1 cellular context compared by ENCODE assay signal in the genomic region with DNA sequence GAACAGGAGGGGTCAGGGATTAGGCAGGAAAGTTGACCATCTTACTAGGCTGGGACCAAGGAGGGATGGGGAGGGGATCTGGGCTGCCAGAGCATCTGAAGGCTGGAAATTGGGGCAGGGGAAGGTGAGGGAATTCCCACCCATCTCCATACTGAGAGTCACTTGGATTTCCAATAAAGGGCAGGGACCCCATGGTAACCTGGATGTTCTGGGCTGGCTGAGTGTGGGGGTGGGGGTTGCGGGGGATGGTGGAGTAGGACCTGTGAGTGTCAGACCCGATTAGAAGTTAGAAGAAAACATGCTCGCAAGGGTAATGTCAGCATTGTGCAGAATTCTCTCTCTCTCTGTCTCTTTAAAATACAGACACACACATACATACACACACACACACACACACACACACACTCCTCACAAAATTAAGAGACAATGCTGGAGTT.
TF ChIP-seq lines count a peak whose summit lies in the region.

No MANE protein-coding gene starts in this region.

TF ChIP-seq in endothelial cell of umbilical vein, 7 proteins besides CTCF, POLR2A, EP300 and RAD21:
- TF ChIP-seq, protein P1, sequence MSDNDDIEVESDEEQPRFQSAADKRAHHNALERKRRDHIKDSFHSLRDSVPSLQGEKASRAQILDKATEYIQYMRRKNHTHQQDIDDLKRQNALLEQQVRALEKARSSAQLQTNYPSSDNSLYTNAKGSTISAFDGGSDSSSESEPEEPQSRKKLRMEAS (IDR thresholded peaks at IDR 0.05; ENCODE audit: insufficient read depth, insufficient read length): no peak
- TF ChIP-seq POLR2AphosphoS5 (IDR thresholded peaks at IDR 0.05; ENCODE audit: insufficient read depth, low read depth, low read length) (no peak), JUN (IDR thresholded peaks at IDR 0.05; ENCODE audit: borderline replicate concordance, insufficient read depth, insufficient read length, low read depth) (no peak), MYC (IDR thresholded peaks at IDR 0.05; ENCODE audit: low read depth, low read length) (no peak), EZH2 (IDR thresholded peaks at IDR 0.05; ENCODE audit: borderline replicate concordance, low read depth, low read length, severe bottlenecking) (no peak), FOS (IDR thresholded peaks at IDR 0.05; ENCODE audit: borderline replicate concordance, insufficient read depth, low read length) (no peak), GATA2 (IDR thresholded peaks at IDR 0.05; ENCODE audit: insufficient read depth, insufficient read length, low read depth, low read length) (no peak)
